ENCODE assay signal across 2 cellular contexts in genomic region chr7:77352688-77353406, GRCh38.
A peak's percentile ranks its signal among the peaks of the same experiment; 100 is the strongest.
TF ChIP-seq lines count a peak whose summit lies in the region.

No MANE protein-coding gene starts in this region.

TF ChIP-seq in SK-N-SH treated with all-trans-retinoic acid at 6 μM for 48 hours, 23 proteins besides CTCF, POLR2A, EP300 and RAD21 (continued from another document):
- TF ChIP-seq PATZ1 (CRISPR knock-in tag; IDR thresholded peaks at IDR 0.05; ENCODE audit: borderline replicate concordance) (0 out of 2 replicates have a peak, but pooled peaks have one; percentile 89), ESRRG (CRISPR knock-in tag; IDR thresholded peaks at IDR 0.05) (0 out of 2 replicates have a peak, but pooled peaks have one; percentile 29), ZNF8 (CRISPR knock-in tag; IDR thresholded peaks at IDR 0.05) (no peak; the same call in 1 of the 2 replicates)
- TF ChIP-seq, protein P1, sequence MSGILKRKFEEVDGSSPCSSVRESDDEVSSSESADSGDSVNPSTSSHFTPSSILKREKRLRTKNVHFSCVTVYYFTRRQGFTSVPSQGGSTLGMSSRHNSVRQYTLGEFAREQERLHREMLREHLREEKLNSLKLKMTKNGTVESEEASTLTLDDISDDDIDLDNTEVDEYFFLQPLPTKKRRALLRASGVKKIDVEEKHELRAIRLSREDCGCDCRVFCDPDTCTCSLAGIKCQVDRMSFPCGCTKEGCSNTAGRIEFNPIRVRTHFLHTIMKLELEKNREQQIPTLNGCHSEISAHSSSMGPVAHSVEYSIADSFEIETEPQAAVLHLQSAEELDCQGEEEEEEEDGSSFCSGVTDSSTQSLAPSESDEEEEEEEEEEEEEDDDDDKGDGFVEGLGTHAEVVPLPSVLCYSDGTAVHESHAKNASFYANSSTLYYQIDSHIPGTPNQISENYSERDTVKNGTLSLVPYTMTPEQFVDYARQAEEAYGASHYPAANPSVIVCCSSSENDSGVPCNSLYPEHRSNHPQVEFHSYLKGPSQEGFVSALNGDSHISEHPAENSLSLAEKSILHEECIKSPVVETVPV (CRISPR knock-in tag; IDR thresholded peaks at IDR 0.05): no peak
TF ChIP-seq in SK-N-SH treated with all-trans-retinoic acid at 6 μM for 48 hours: peak in this region for 3.

TF ChIP-seq in GM23338, 12 proteins besides CTCF, POLR2A, EP300 and RAD21 (continued from another document):
- TF ChIP-seq ZNF462 (CRISPR knock-in tag; IDR thresholded peaks at IDR 0.05) (no peak), EZH2 (IDR thresholded peaks at IDR 0.05; ENCODE audit: low read depth, unreplicated experiment) (no peak), JUNB (IDR thresholded peaks at IDR 0.05; ENCODE audit: unreplicated experiment) (no peak), ETS1 (IDR thresholded peaks at IDR 0.05) (no peak), POLR2AphosphoS5 (IDR thresholded peaks at IDR 0.05; ENCODE audit: low read depth) (no peak), ZNF114 (CRISPR knock-in tag; IDR thresholded peaks at IDR 0.05) (no peak), STAT1 (IDR thresholded peaks at IDR 0.05; ENCODE audit: unreplicated experiment) (no peak), NANOG (IDR thresholded peaks at IDR 0.05; ENCODE audit: borderline replicate concordance) (no peak), ZNF331 (CRISPR knock-in tag; IDR thresholded peaks at IDR 0.05; ENCODE audit: low read depth) (no peak)
